ENCODE assay signal across 1 cellular context in genomic region chr20:46399401-46399800, GRCh38.
TF ChIP-seq lines count a peak whose summit lies in the region.

No MANE protein-coding gene starts in this region.

TF ChIP-seq in IMR-90, 13 proteins besides CTCF, POLR2A, EP300 and RAD21:
- no peak for TF ChIP-seq USF2 (IDR thresholded peaks at IDR 0.05; ENCODE audit: low read depth, low read length)
- no peak for TF ChIP-seq CEBPB (IDR thresholded peaks at IDR 0.05; ENCODE audit: low read depth, low read length)
- no peak for TF ChIP-seq CHD1 (IDR thresholded peaks at IDR 0.05; ENCODE audit: low read depth, low read length)
- TF ChIP-seq NFE2L2 (IDR thresholded peaks at IDR 0.05; ENCODE audit: low read depth, low read length) = no peak
- TF ChIP-seq SMC3 (IDR thresholded peaks at IDR 0.05; ENCODE audit: low read depth, low read length) = no peak
- TF ChIP-seq RCOR1 (IDR thresholded peaks at IDR 0.05; ENCODE audit: insufficient replicate concordance, low read length) = no peak
- TF ChIP-seq MAZ (IDR thresholded peaks at IDR 0.05; ENCODE audit: borderline replicate concordance, low read depth, low read length) = no peak
- TF ChIP-seq MAFK (IDR thresholded peaks at IDR 0.05; ENCODE audit: low read depth, low read length) = no peak
- TF ChIP-seq BHLHE40 (IDR thresholded peaks at IDR 0.05; ENCODE audit: low read depth, low read length) = no peak
- TF ChIP-seq MXI1 (IDR thresholded peaks at IDR 0.05; ENCODE audit: borderline replicate concordance, low read depth, low read length) = no peak
- no peak for TF ChIP-seq RFX5 (IDR thresholded peaks at IDR 0.05; ENCODE audit: low read depth, low read length)
- TF ChIP-seq FOS (IDR thresholded peaks at IDR 0.05; ENCODE audit: low read depth, low read length) = no peak
- TF ChIP-seq, protein P1, sequence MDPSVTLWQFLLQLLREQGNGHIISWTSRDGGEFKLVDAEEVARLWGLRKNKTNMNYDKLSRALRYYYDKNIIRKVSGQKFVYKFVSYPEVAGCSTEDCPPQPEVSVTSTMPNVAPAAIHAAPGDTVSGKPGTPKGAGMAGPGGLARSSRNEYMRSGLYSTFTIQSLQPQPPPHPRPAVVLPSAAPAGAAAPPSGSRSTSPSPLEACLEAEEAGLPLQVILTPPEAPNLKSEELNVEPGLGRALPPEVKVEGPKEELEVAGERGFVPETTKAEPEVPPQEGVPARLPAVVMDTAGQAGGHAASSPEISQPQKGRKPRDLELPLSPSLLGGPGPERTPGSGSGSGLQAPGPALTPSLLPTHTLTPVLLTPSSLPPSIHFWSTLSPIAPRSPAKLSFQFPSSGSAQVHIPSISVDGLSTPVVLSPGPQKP (IDR thresholded peaks at IDR 0.05; ENCODE audit: borderline replicate concordance, low read depth, low read length) = no peak
